Comparison of ENCODE assay signal across 8 cellular contexts in genomic region chr12:27434673-27435565, GRCh38. TPM values are rescaled to one million over a fixed set of nuclear protein-coding genes. Genes with fewer than 3 reads are reported as not detected.
DNase-seq lines count a peak whose midpoint lies in the region; ATAC-seq and TF ChIP-seq lines count a peak whose summit lies in the region.

No MANE protein-coding gene starts in this region.

- no peak overlapping the region for H3K9ac ChIP-seq in KMS-11

- H3K27me3 ChIP-seq in KMS-11 (ENCODE audit: insufficient read depth, low read depth): no peaks in the 10 kb centered on the region
- H3K27me3 ChIP-seq in right atrium auricular region: no peaks in the 10 kb centered on the region

- peaks cover 17% of the 10 kb centered on the region for H3K4me1 Mint-ChIP-seq in activated naive CD4-positive, alpha-beta T cell treated with anti-CD3 and anti-CD28 coated beads for 36 hours (ENCODE audit: low read depth)
- peaks cover 55% of the 10 kb centered on the region for H3K4me1 Mint-ChIP-seq in activated T-helper 2 cell treated with anti-CD3 and anti-CD28 coated beads, Interferon-gamma antibody, Interleukin-2, Interleukin-4, amounts not matched to agents 10 μg/mL and 5 μg/mL and 100 μg/mL, durations not matched to agents 14 hours and 24 hours and 36 hours (ENCODE audit: low read depth)

- H3K27ac ChIP-seq in KMS-11: no peak overlapping the region
- no peak overlapping the region for H3K27ac ChIP-seq in right atrium auricular region

- peaks cover 2% of the 10 kb centered on the region for H3K9me3 Mint-ChIP-seq in activated naive CD4-positive, alpha-beta T cell treated with anti-CD3 and anti-CD28 coated beads for 36 hours
- H3K9me3 Mint-ChIP-seq in activated T-helper 2 cell treated with anti-CD3 and anti-CD28 coated beads, Interferon-gamma antibody, Interleukin-2, Interleukin-4, amounts not matched to agents 10 μg/mL and 5 μg/mL and 100 μg/mL, durations not matched to agents 14 hours and 24 hours and 36 hours: peaks cover 21% of the 10 kb centered on the region

- H3K9me3 ChIP-seq in right atrium auricular region: no peaks in the 10 kb centered on the region

- DNase-seq in NCI-H2171 treated with DMSO at 0.1 percent for 48 hours (lab: John Stamatoyannopoulos, UW) (peak; percentile 49), NCI-H2171 (lab: John Stamatoyannopoulos, UW) (no peak), right atrium auricular region (ENCODE audit: low spot score) (no peak)
- peak; percentile 37 for DNase-seq in activated naive CD4-positive, alpha-beta T cell treated with anti-CD3 and anti-CD28 coated beads for 36 hours
- peak; percentile 11 for DNase-seq in stimulated activated naive CD4-positive, alpha-beta T cell treated with Interleukin-2 at 50 U/mL for 16 hours (lab: John Stamatoyannopoulos, UW)
- no peak for DNase-seq in activated T-helper 2 cell treated with anti-CD3 and anti-CD28 coated beads, Interferon-gamma antibody, Interleukin-2, Interleukin-4, amounts not matched to agents 10 μg/mL and 5 μg/mL and 100 μg/mL, durations not matched to agents 14 hours and 24 hours and 36 hours (ENCODE audit: low spot score)

- peak overlapping the region; percentile 47; the same call in 1 of the 2 replicates for H2AFZ ChIP-seq in KMS-11 (ENCODE audit: low read depth)

- H3K36me3 Mint-ChIP-seq in activated naive CD4-positive, alpha-beta T cell treated with anti-CD3 and anti-CD28 coated beads for 36 hours (ENCODE audit: low read depth): no peaks in the 10 kb centered on the region
- H3K36me3 Mint-ChIP-seq in activated T-helper 2 cell treated with anti-CD3 and anti-CD28 coated beads, Interferon-gamma antibody, Interleukin-2, Interleukin-4, amounts not matched to agents 10 μg/mL and 5 μg/mL and 100 μg/mL, durations not matched to agents 14 hours and 24 hours and 36 hours (ENCODE audit: low read depth): peaks cover 53% of the 10 kb centered on the region

- intact Hi-C loops in activated naive CD4-positive, alpha-beta T cell treated with anti-CD3 and anti-CD28 coated beads for 36 hours (cut with micrococcal nuclease): loop anchor here (1.0 to 5.0 kb wide), 8 partner anchors 25 to 268 kb away; partner anchors contain the start of gene PPFIBP1
- intact Hi-C loops in activated T-helper 2 cell treated with anti-CD3 and anti-CD28 coated beads, Interferon-gamma antibody, Interleukin-2, Interleukin-4, amounts not matched to agents 10 μg/mL and 5 μg/mL and 100 μg/mL, durations not matched to agents 14 hours and 24 hours and 36 hours (cut with micrococcal nuclease): loop anchor here (2.0 to 5.0 kb wide), 4 partner anchors 26 to 218 kb away; partner anchors contain the start of gene PPFIBP1

- peak; percentile 31; the same call in 1 of the 2 replicates for TF ChIP-seq CTCF in KMS-11 (conservative IDR thresholded peaks at IDR 0.05; ENCODE audit: low read depth, low read length)
- peak; percentile 47 to 81 for TF ChIP-seq CTCF in right atrium auricular region (IDR thresholded peaks at IDR 0.05)

- no peaks in the 10 kb centered on the region for H4K20me1 ChIP-seq in KMS-11 (ENCODE audit: insufficient read depth)

- no peak overlapping the region for H3K4me2 ChIP-seq in KMS-11

- H3K4me1 ChIP-seq in KMS-11 (ENCODE audit: low read depth, poor library complexity, severe bottlenecking) (no peaks in the 10 kb centered on the region), right atrium auricular region (peaks cover 0 to 9% of the 10 kb centered on the region in 2 donors)

- H3K4me3 Mint-ChIP-seq in activated naive CD4-positive, alpha-beta T cell treated with anti-CD3 and anti-CD28 coated beads for 36 hours: no peak overlapping the region
- H3K4me3 Mint-ChIP-seq in activated T-helper 2 cell treated with anti-CD3 and anti-CD28 coated beads, Interferon-gamma antibody, Interleukin-2, Interleukin-4, amounts not matched to agents 10 μg/mL and 5 μg/mL and 100 μg/mL, durations not matched to agents 14 hours and 24 hours and 36 hours (ENCODE audit: low read depth): no peak overlapping the region

- no peaks in the 10 kb centered on the region for H3K79me2 ChIP-seq in KMS-11 (ENCODE audit: insufficient read depth, low read depth)

- no peak for ATAC-seq in GM18517 (IDR thresholded peaks at IDR 0.05; ENCODE audit: unreplicated experiment)

- no peak overlapping the region for H3K4me3 ChIP-seq in KMS-11 (IDR thresholded peaks at IDR 0.05; ENCODE audit: insufficient read depth, low read depth, low read length)
- no peak overlapping the region for H3K4me3 ChIP-seq in right atrium auricular region

- peaks cover 2% of the 10 kb centered on the region for H3K27me3 Mint-ChIP-seq in activated naive CD4-positive, alpha-beta T cell treated with anti-CD3 and anti-CD28 coated beads for 36 hours (ENCODE audit: low read depth)
- H3K27me3 Mint-ChIP-seq in activated T-helper 2 cell treated with anti-CD3 and anti-CD28 coated beads, Interferon-gamma antibody, Interleukin-2, Interleukin-4, amounts not matched to agents 10 μg/mL and 5 μg/mL and 100 μg/mL, durations not matched to agents 14 hours and 24 hours and 36 hours (ENCODE audit: low read depth): peaks cover 2% of the 10 kb centered on the region

- no peak overlapping the region for H3K27ac Mint-ChIP-seq in activated naive CD4-positive, alpha-beta T cell treated with anti-CD3 and anti-CD28 coated beads for 36 hours
- no peak overlapping the region for H3K27ac Mint-ChIP-seq in activated T-helper 2 cell treated with anti-CD3 and anti-CD28 coated beads, Interferon-gamma antibody, Interleukin-2, Interleukin-4, amounts not matched to agents 10 μg/mL and 5 μg/mL and 100 μg/mL, durations not matched to agents 14 hours and 24 hours and 36 hours

- CTCF ChIA-PET in activated naive CD4-positive, alpha-beta T cell treated with anti-CD3 and anti-CD28 coated beads for 36 hours (lab: Charles Lee): interaction anchor here (0.6 to 5.7 kb wide), 29 partner anchors 9 to 1010 kb away, joined by 3 to 29 read pairs (median 4); partner anchors contain the start of genes PPFIBP1 and SMCO2

- no peaks in the 10 kb centered on the region for H3K36me3 ChIP-seq in KMS-11 (ENCODE audit: insufficient read depth)
- no peaks in the 10 kb centered on the region for H3K36me3 ChIP-seq in right atrium auricular region

RNA-seq across cellular contexts. Expression of gene SMCO2, which starts 11.6 kb away (rescaled TPM):
- under 1 TPM; 0.19 to 0.22 TPM for total RNA-seq in activated naive CD4-positive, alpha-beta T cell treated with anti-CD3 and anti-CD28 coated beads for 36 hours
- total RNA-seq in right atrium auricular region: not detected
- total RNA-seq in activated T-helper 2 cell treated with anti-CD3 and anti-CD28 coated beads, Interferon-gamma antibody, Interleukin-2, Interleukin-4, amounts not matched to agents 10 μg/mL and 5 μg/mL and 100 μg/mL, durations not matched to agents 14 hours and 24 hours and 36 hours: 1.3 and 1.4 TPM in 2 replicates

Comparison
In these comparisons a context has a peak if more than half of its experiments do, and no peak if none do; other contexts are left out.
1. DNase-seq: peak in NCI-H2171 treated with DMSO at 0.1 percent for 48 hours (single experiment), activated naive CD4-positive, alpha-beta T cell treated with anti-CD3 and anti-CD28 coated beads for 36 hours (single experiment) and stimulated activated naive CD4-positive, alpha-beta T cell treated with Interleukin-2 at 50 U/mL for 16 hours (single experiment); none in NCI-H2171 (single experiment), right atrium auricular region (single experiment) and activated T-helper 2 cell treated with anti-CD3 and anti-CD28 coated beads, Interferon-gamma antibody, Interleukin-2, Interleukin-4, amounts not matched to agents 10 μg/mL and 5 μg/mL and 100 μg/mL, durations not matched to agents 14 hours and 24 hours and 36 hours (single experiment).